8 cellular contexts compared by ENCODE assay signal in genomic region chr1:45011837-45012638, GRCh38. TPM values are rescaled to one million over a fixed set of nuclear protein-coding genes. Genes with fewer than 3 reads are reported as not detected.
DNase-seq lines count a peak whose midpoint lies in the region; ATAC-seq and TF ChIP-seq lines count a peak whose summit lies in the region.

Gene UROD (plus strand): TSS chr1:45012254. CDS start chr1:45012266, 12 bp downstream.

- in situ Hi-C loops in Panc1 (cut with HindIII; ENCODE audit: low pct_unique_long_range_greater_than_20kb, low sequenced_read_pairs) = no loop called here

- TF ChIP-seq CTCF in Panc1 (IDR thresholded peaks at IDR 0.05) = no peak

- intact Hi-C loops in Panc1 (cut with micrococcal nuclease; ENCODE audit: unreplicated experiment) = loop anchor here (1.0 to 10.0 kb wide), 4 partner anchors 175 to 480 kb away; partner anchors contain the start of genes TESK2 and ZSWIM5

- H3K27ac ChIP-seq in Panc1 (ENCODE audit: low read length) (peak within 1 kb of the TSS; percentile 80), muscle layer of colon (ENCODE audit: low read depth, low read length) (peak within 1 kb of the TSS; percentile 69)

- CTCF ChIA-PET in Panc1 (lab: Charles Lee) = interaction anchor here (1.1 to 1.4 kb wide), 3 partner anchors 212 to 480 kb away, joined by 3 to 6 read pairs (median 3); partner anchors contain the start of gene PLK3

- peak within 1 kb of the TSS; percentile 74 for H3K4me3 ChIP-seq in Jurkat, Clone E6-1 (ENCODE audit: low read length)
- H3K4me3 ChIP-seq in Panc1 (ENCODE audit: low read depth in 2 of 2, low read length in 2 of 2) = peak within 1 kb of the TSS; percentile 89 to 94
- H3K4me3 ChIP-seq in muscle layer of colon (ENCODE audit: low read depth in 1 of 2, low read length in 2 of 2) = peak within 1 kb of the TSS; percentile 97 to 98

- H3K27me3 ChIP-seq in Panc1 (ENCODE audit: control insufficient read depth, insufficient read depth, low read length) (no peaks in the 10 kb centered on the region), muscle layer of colon (ENCODE audit: control insufficient read depth in 1 of 2, insufficient read depth in 2 of 2, low read length in 2 of 2) (no peaks in the 10 kb centered on the region)

- H3K4me3 Mint-ChIP-seq in activated T-cell treated with anti-CD3 and anti-CD28 coated beads, Interleukin-2, amount 50 U/mL, for 4 hours = peak within 1 kb of the TSS; percentile 93

- DNase-seq in DMS 273 (lab: John Stamatoyannopoulos, UW; ENCODE audit: unreplicated experiment) (peak; percentile 98), Panc1 (ENCODE audit: low read depth, low spot score) (peak; percentile 94)
- peak; percentile 95 for DNase-seq in Jurkat, Clone E6-1 (ENCODE audit: low read depth, low spot score)
- DNase-seq in activated T-cell treated with anti-CD3 and anti-CD28 coated beads, Interleukin-2, amount 50 U/mL, for 4 hours = peak; percentile 81
- peak; percentile 82 for DNase-seq in stimulated activated CD8-positive, alpha-beta memory T cell treated with anti-CD3 and anti-CD28 coated beads, Interleukin-7, amount 100 ng/mL, for 24 hours (ENCODE audit: low read depth)

- no peaks in the 10 kb centered on the region for H3K9me3 ChIP-seq in Panc1 (ENCODE audit: control insufficient read depth, insufficient read depth, low read depth, low read length)
- H3K9me3 ChIP-seq in muscle layer of colon (ENCODE audit: low read length) = no peaks in the 10 kb centered on the region

- peaks cover 16% of the 10 kb centered on the region for H3K36me3 Mint-ChIP-seq in activated T-cell treated with anti-CD3 and anti-CD28 coated beads, Interleukin-2, amount 50 U/mL, for 4 hours (ENCODE audit: insufficient read depth)

- no TSS peak for BruUV-seq in Panc1 (replicated peaks; lab: Mats Ljungman, UMichigan)

- POLR2A ChIA-PET in Panc1 (lab: Charles Lee) = interaction anchor here (0.6 to 0.7 kb wide), 2 partner anchors 23 to 293 kb away, joined by 3 read pairs; no protein-coding TSS in a partner anchor

- no peaks in the 10 kb centered on the region for H3K27me3 Mint-ChIP-seq in activated T-cell treated with anti-CD3 and anti-CD28 coated beads, Interleukin-2, amount 50 U/mL, for 4 hours (ENCODE audit: low read depth)

- no peaks in the 10 kb centered on the region for H3K9me3 Mint-ChIP-seq in activated T-cell treated with anti-CD3 and anti-CD28 coated beads, Interleukin-2, amount 50 U/mL, for 4 hours

- H3K4me1 Mint-ChIP-seq in activated T-cell treated with anti-CD3 and anti-CD28 coated beads, Interleukin-2, amount 50 U/mL, for 4 hours (ENCODE audit: low read depth) = peaks cover 45% of the 10 kb centered on the region

- H3K36me3 ChIP-seq in Panc1 (ENCODE audit: control insufficient read depth, insufficient read depth, low read length) (no peaks in the 10 kb centered on the region; the same call in 1 of the 2 replicates), muscle layer of colon (ENCODE audit: insufficient read depth, low read length) (peaks cover 39% of the 10 kb centered on the region)

- ATAC-seq in GM21619 (IDR thresholded peaks at IDR 0.05; ENCODE audit: unreplicated experiment) (peak; percentile 57), Panc1 (peak; percentile 84), esophagus mucosa (peak; percentile 90)
- ATAC-seq in activated T-cell treated with anti-CD3 and anti-CD28 coated beads, Interleukin-2, amount 50 U/mL, for 4 hours = peak; percentile 77 to 78

- H3K4me1 ChIP-seq in Panc1 (ENCODE audit: control insufficient read depth, insufficient read depth, low read length) (peaks cover 17% of the 10 kb centered on the region), muscle layer of colon (ENCODE audit: insufficient read depth, low read length) (peaks cover 49% of the 10 kb centered on the region)

- H3K9ac ChIP-seq in muscle layer of colon (ENCODE audit: low read length) = peak within 1 kb of the TSS; percentile 91

RNA-seq across cellular contexts. Expression of gene UROD, which starts in this region (rescaled TPM):
- polyA plus RNA-seq in Jurkat, Clone E6-1 (2012; ENCODE audit: insufficient read depth, insufficient read length) = 68.0 TPM
- 76.8 TPM for total RNA-seq in Panc1 (2021; ENCODE audit: unreplicated experiment)
- polyA plus RNA-seq in Panc1 (2012; ENCODE audit: insufficient read length) = 96.1 TPM
- total RNA-seq in activated T-cell treated with anti-CD3 and anti-CD28 coated beads, Interleukin-2, amount 50 U/mL, for 4 hours = 100 to 1,000 TPM in 1 of 3 donors, 10 to 100 TPM in 2; 95.0 to 112 (median 99.1) TPM
- 47.5 TPM for total RNA-seq in esophagus mucosa

Comparison
In these comparisons a context has a peak if more than half of its experiments do, and no peak if none do; other contexts are left out.
1. Peak in every context shown above with its lines: DNase-seq, ATAC-seq, H3K4me3 ChIP-seq and H3K27ac ChIP-seq.